Comparison of ENCODE assay signal across 9 cellular contexts in genomic region chr11:46553746-46554204, GRCh38. TPM values are rescaled to one million over a fixed set of nuclear protein-coding genes. Genes with fewer than 3 reads are reported as not detected.
A peak's percentile ranks its signal among the peaks of the same experiment; 100 is the strongest.
DNase-seq lines count a peak whose midpoint lies in the region; ATAC-seq, FAIRE-seq and TF ChIP-seq lines count a peak whose summit lies in the region.
"Had no signal": no experiment of that assay in that cellular context is flagged by ENCODE, and none has a peak within 500 bp of the region (broad histone marks: within the 10 kb centered on the region; RNA-seq: fewer than 3 reads in every experiment).

No MANE protein-coding gene starts in this region.

- no peak for TF ChIP-seq POLR2A in erythroblast (IDR thresholded peaks at IDR 0.05; ENCODE audit: low read length)

- ATAC-seq in pancreas: peak; percentile 51 to 69 (median 58)
- ATAC-seq in stimulated activated naive CD8-positive, alpha-beta T cell treated with anti-CD3 and anti-CD28 coated beads, Interleukin-15, amount 100 ng/mL, for 72 hours: no peak

- H3K27ac Mint-ChIP-seq in stimulated activated naive CD8-positive, alpha-beta T cell treated with anti-CD3 and anti-CD28 coated beads, Interleukin-15, amount 100 ng/mL, for 72 hours: no peak overlapping the region

- no peaks in the 10 kb centered on the region for H3K9me3 ChIP-seq in pancreas
- no peaks in the 10 kb centered on the region for H3K9me3 ChIP-seq in OCI-LY7 (ENCODE audit: low read length)

- WGBS in pancreas, 2 donors: 0 to 2% methylated on average over 1 of the region's 1 CpG

- H3K79me2 ChIP-seq in OCI-LY7 (ENCODE audit: insufficient read depth, low read depth, low read length): peaks cover 32% of the 10 kb centered on the region; the same call in 1 of the 2 replicates

- peaks cover 10% of the 10 kb centered on the region; the same call in 1 of the 2 replicates for H4K20me1 ChIP-seq in OCI-LY7 (ENCODE audit: insufficient read depth, low read length)

- BruUV-seq in OCI-LY7 (replicated peaks; lab: Mats Ljungman, UMichigan): no TSS peak

- TF ChIP-seq CTCF in pancreas (IDR thresholded peaks at IDR 0.05) (no peak), OCI-LY7 (conservative IDR thresholded peaks at IDR 0.05; ENCODE audit: low read length) (no peak)

- no peak overlapping the region for H3K4me2 ChIP-seq in OCI-LY7 (ENCODE audit: low read length)

- H3K27me3 ChIP-seq in pancreas: no peaks in the 10 kb centered on the region

- H3K36me3 ChIP-seq in pancreas (no peaks in the 10 kb centered on the region), OCI-LY7 (ENCODE audit: insufficient read depth, low read length) (no peaks in the 10 kb centered on the region)

- peak overlapping the region in 3 of 4 donors; percentile 35 to 86 (median 78) for H3K27ac ChIP-seq in pancreas
- H3K27ac ChIP-seq in OCI-LY7 (ENCODE audit: low read depth, low read length, poor library complexity, severe bottlenecking): no peak overlapping the region

- H3K4me3 Mint-ChIP-seq in stimulated activated naive CD8-positive, alpha-beta T cell treated with anti-CD3 and anti-CD28 coated beads, Interleukin-15, amount 100 ng/mL, for 72 hours: no peak overlapping the region

- H3K27me3 Mint-ChIP-seq in stimulated activated naive CD8-positive, alpha-beta T cell treated with anti-CD3 and anti-CD28 coated beads, Interleukin-15, amount 100 ng/mL, for 72 hours: no peaks in the 10 kb centered on the region

- no peak overlapping the region for H2AFZ ChIP-seq in OCI-LY7 (ENCODE audit: low read length)

- no peaks in the 10 kb centered on the region for H3K9me3 Mint-ChIP-seq in stimulated activated naive CD8-positive, alpha-beta T cell treated with anti-CD3 and anti-CD28 coated beads, Interleukin-15, amount 100 ng/mL, for 72 hours

- no peaks in the 10 kb centered on the region for H3K9me2 ChIP-seq in OCI-LY7 (ENCODE audit: insufficient read depth, low read length)

- DNase-seq in CD1c-positive myeloid dendritic cell (ENCODE audit: extremely low spot score) (peak; percentile 14), OCI-M1 (lab: John Stamatoyannopoulos, UW) (peak; percentile 66), erythroblast (lab: John Stamatoyannopoulos, UW) (peak; percentile 8 to 26), pancreas (no peak), NK-92 (lab: John Stamatoyannopoulos, UW; ENCODE audit: unreplicated experiment) (no peak), OCI-LY7 (ENCODE audit: low spot score) (no peak)
- no peak for DNase-seq in effector CD4-positive, alpha-beta T cell
- no peak for DNase-seq in stimulated activated naive CD8-positive, alpha-beta T cell treated with anti-CD3 and anti-CD28 coated beads, Interleukin-15, amount 100 ng/mL, for 72 hours
- DNase-seq: NCI-H1930 had no signal

- intact Hi-C loops in pancreas (cut with DNase I): no loop called here
- intact Hi-C loops in OCI-LY7 (cut with micrococcal nuclease; ENCODE audit: unreplicated experiment): no loop called here

- H3K4me1 ChIP-seq in pancreas: peaks cover 22 to 29% (median 25%) of the 10 kb centered on the region in 3 donors
- H3K4me1 ChIP-seq in OCI-LY7 (ENCODE audit: insufficient read depth, low read length, poor library complexity, severe bottlenecking): no peaks in the 10 kb centered on the region

- POLR2A ChIA-PET in OCI-LY7 (lab: Charles Lee): no interaction called here

- CTCF ChIA-PET in OCI-LY7 (lab: Charles Lee; ENCODE audit: unreplicated experiment): no interaction called here

- no peak overlapping the region for H3K4me3 ChIP-seq in pancreas
- H3K4me3 ChIP-seq in OCI-LY7 (ENCODE audit: low read depth, low read length, poor library complexity, severe bottlenecking): no peak overlapping the region

- no peak for FAIRE-seq in pancreas (lab: Jason Lieb, UNC)

- peaks cover 41% of the 10 kb centered on the region for H3K4me1 Mint-ChIP-seq in stimulated activated naive CD8-positive, alpha-beta T cell treated with anti-CD3 and anti-CD28 coated beads, Interleukin-15, amount 100 ng/mL, for 72 hours

RNA-seq across cellular contexts. Expression of gene AMBRA1, which starts 40.0 kb away (rescaled TPM):
- total RNA-seq in pancreas (10 to 100 TPM; 10.2 to 18.7 (median 12.4) TPM), OCI-LY7 (2022) (30.7 and 35.2 TPM in 2 replicates)
- 1 to 10 TPM; 6.8 to 8.2 TPM for polyA plus RNA-seq in pancreas
- total RNA-seq in OCI-LY7 (2014; rRNA removed; shearing (Covaris generic)): 21.8 and 24.6 TPM in 2 replicates

Comparison
In these comparisons a context has a peak if more than half of its experiments do, and no peak if none do; other contexts are left out.
1. DNase-seq: peak in CD1c-positive myeloid dendritic cell (single experiment), OCI-M1 (single experiment) and erythroblast (2 of 2); none in pancreas (0 of 6), NK-92 (single experiment), effector CD4-positive, alpha-beta T cell (single experiment), OCI-LY7 (single experiment) and stimulated activated naive CD8-positive, alpha-beta T cell treated with anti-CD3 and anti-CD28 coated beads, Interleukin-15, amount 100 ng/mL, for 72 hours (0 of 2).